Comparison of ENCODE assay signal across 16 cellular contexts in the genomic region with DNA sequence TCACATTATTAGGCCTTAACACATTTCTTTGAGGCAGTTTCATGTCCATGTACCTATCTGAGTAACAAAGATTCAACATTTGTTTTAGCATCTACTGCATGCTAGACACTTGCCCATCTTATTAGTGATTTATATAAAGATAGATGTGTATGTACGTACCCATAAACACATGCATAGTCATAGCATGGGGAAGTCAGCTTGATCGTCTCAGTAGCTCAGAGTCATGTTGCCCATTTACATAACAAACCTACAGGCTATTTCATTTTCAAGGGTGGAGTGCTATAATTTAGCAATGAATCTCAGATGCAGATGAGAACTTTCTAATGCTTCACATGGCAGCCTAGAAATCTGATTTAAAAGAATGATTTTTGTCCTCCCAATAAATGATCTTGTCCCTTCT. TPM values are rescaled to one million over a fixed set of nuclear protein-coding genes. Genes with fewer than 3 reads are reported as not detected.
DNase-seq lines count a peak whose midpoint lies in the region; ATAC-seq and TF ChIP-seq lines count a peak whose summit lies in the region.
"Had no signal": no experiment of that assay in that cellular context is flagged by ENCODE, and none has a peak within 500 bp of the region (broad histone marks: within the 10 kb centered on the region; RNA-seq: fewer than 3 reads in every experiment).

No MANE protein-coding gene starts in this region.

- H4K91ac ChIP-seq in neuronal stem cell (ENCODE audit: low read depth, low read length, poor library complexity) = no peak overlapping the region

- H3K27me3 Mint-ChIP-seq in nephron progenitor cell (ENCODE audit: low read depth, poor library complexity) = peaks cover 7% of the 10 kb centered on the region
- H3K27me3 Mint-ChIP-seq in activated CD8-positive, alpha-beta memory T cell treated with anti-CD3 and anti-CD28 coated beads, Interleukin-2, amount 10 ng/mL, durations not matched to agents 7 days and 5 days = peaks cover 11% of the 10 kb centered on the region

- no peak for ATAC-seq in activated CD8-positive, alpha-beta memory T cell treated with anti-CD3 and anti-CD28 coated beads, Interleukin-2, amount 10 ng/mL, durations not matched to agents 7 days and 5 days
- ATAC-seq: CD8-positive, alpha-beta T cell; GM23338 had no signal

- peak overlapping the region in 8 of 11 experiments; percentile 36 to 93 (median 88); a peak in 15 of 22 replicates for H3K27ac ChIP-seq in BLaER1 treated with 17β-estradiol and CSF1 and Interleukin-3, amounts not matched to agents 10 nM and 100 nM
- peak overlapping the region; percentile 70 for H3K27ac ChIP-seq in neutrophil
- H3K27ac ChIP-seq in neuronal stem cell (replicated peaks; ENCODE audit: low read length) = no peak overlapping the region
- H3K27ac ChIP-seq: C4-2B had no signal

- no peak overlapping the region for H3K14ac ChIP-seq in neuronal stem cell (ENCODE audit: low read length)

- H3K4ac ChIP-seq in neuronal stem cell (ENCODE audit: low read length) = no peak overlapping the region

- no peaks in the 10 kb centered on the region for H3K27me3 ChIP-seq in BLaER1 treated with 17β-estradiol and CSF1 and Interleukin-3, amounts not matched to agents 10 nM and 100 nM
- H3K27me3 ChIP-seq in neutrophil = peaks cover 45% of the 10 kb centered on the region
- peaks cover 0 to 6% (median 0%) of the 10 kb centered on the region in 3 experiments for H3K27me3 ChIP-seq in neuronal stem cell (ENCODE audit: control insufficient read depth in 3 of 3, insufficient read depth in 3 of 3, low read depth in 1 of 3, low read length in 3 of 3)
- H3K27me3 ChIP-seq: BE2C had no signal

- no peak overlapping the region for H2BK5ac ChIP-seq in neuronal stem cell (ENCODE audit: low read length)

- H3K18ac ChIP-seq in neuronal stem cell (ENCODE audit: low read length) = no peak overlapping the region

- no peak overlapping the region for H3K4me3 ChIP-seq in BLaER1 treated with 17β-estradiol and CSF1 and Interleukin-3, amounts not matched to agents 10 nM and 100 nM
- H3K4me3 ChIP-seq in neutrophil (ENCODE audit: low read depth in 1 of 2, low read length in 1 of 2) = no peak overlapping the region
- no peak overlapping the region for H3K4me3 ChIP-seq in neuronal stem cell (ENCODE audit: low read length in 2 of 2)
- H3K4me3 ChIP-seq: GM23338 had no signal

- H2BK15ac ChIP-seq in neuronal stem cell (ENCODE audit: low read length) = no peak overlapping the region

- H4K8ac ChIP-seq in neuronal stem cell (ENCODE audit: low read depth, low read length) = no peak overlapping the region

- no peak overlapping the region for H3K9ac ChIP-seq in BLaER1 treated with 17β-estradiol and CSF1 and Interleukin-3, amounts not matched to agents 10 nM and 100 nM
- H3K9ac ChIP-seq in neuronal stem cell (ENCODE audit: low read depth, low read length, poor library complexity) = no peak overlapping the region

- no CpG with 5 or more reads among the region's 2 CpGs for WGBS in neuronal stem cell (ENCODE audit: extremely low coverage in 2 of 2, insufficient read length in 2 of 2, insufficient replicate concordance in 1 of 2), 2 donors

- no peak overlapping the region for H2AFZ ChIP-seq in neuronal stem cell (ENCODE audit: low read length)
- H2AFZ ChIP-seq: GM23338 had no signal

- H3K4me1 ChIP-seq in BLaER1 treated with 17β-estradiol and CSF1 and Interleukin-3, amounts not matched to agents 10 nM and 100 nM = peaks cover 33 to 86% (median 75%) of the 10 kb centered on the region in 10 experiments
- H3K4me1 ChIP-seq in neutrophil (ENCODE audit: control insufficient read depth in 1 of 2, insufficient read depth in 1 of 2, low read depth in 1 of 2, low read length in 1 of 2) (peaks cover 46 to 48% of the 10 kb centered on the region in 2 experiments), neuronal stem cell (ENCODE audit: control insufficient read depth in 2 of 2, insufficient read depth in 1 of 2, low read depth in 1 of 2, low read length in 2 of 2) (no peaks in the 10 kb centered on the region)

- H2AK5ac ChIP-seq in neuronal stem cell (ENCODE audit: low read depth, low read length) = no peak overlapping the region

- H2BK12ac ChIP-seq in neuronal stem cell (ENCODE audit: low read length) = no peak overlapping the region

- CTCF ChIA-PET in activated CD8-positive, alpha-beta memory T cell treated with anti-CD3 and anti-CD28 coated beads, Interleukin-2, amount 10 ng/mL, durations not matched to agents 7 days and 5 days (lab: Charles Lee) = no interaction called here

- peaks cover 0 to 52% (median 0%) of the 10 kb centered on the region in 11 experiments; a peak in 5 of 22 replicates for H4K20me1 ChIP-seq in BLaER1 treated with 17β-estradiol and CSF1 and Interleukin-3, amounts not matched to agents 10 nM and 100 nM

- peaks cover 0 to 60% (median 38%) of the 10 kb centered on the region in 11 experiments; a peak in 18 of 22 replicates for H3K36me3 ChIP-seq in BLaER1 treated with 17β-estradiol and CSF1 and Interleukin-3, amounts not matched to agents 10 nM and 100 nM
- H3K36me3 ChIP-seq in neutrophil (no peaks in the 10 kb centered on the region), neuronal stem cell (replicated peaks in 1 of 2; ENCODE audit: control insufficient read depth in 2 of 2, insufficient read depth in 2 of 2, low read length in 2 of 2) (no peaks in the 10 kb centered on the region)
- H3K36me3 ChIP-seq: BE2C had no signal

- no peak overlapping the region for H3K23ac ChIP-seq in neuronal stem cell (ENCODE audit: low read depth, low read length, poor library complexity)

- no peak overlapping the region for H3K27ac Mint-ChIP-seq in nephron progenitor cell
- H3K27ac Mint-ChIP-seq in activated CD8-positive, alpha-beta memory T cell treated with anti-CD3 and anti-CD28 coated beads, Interleukin-2, amount 10 ng/mL, durations not matched to agents 7 days and 5 days = no peak overlapping the region
- H3K27ac Mint-ChIP-seq: CD8-positive, alpha-beta T cell had no signal

- peaks cover 40% of the 10 kb centered on the region for H3K4me1 Mint-ChIP-seq in nephron progenitor cell
- H3K4me1 Mint-ChIP-seq in activated CD8-positive, alpha-beta memory T cell treated with anti-CD3 and anti-CD28 coated beads, Interleukin-2, amount 10 ng/mL, durations not matched to agents 7 days and 5 days = no peaks in the 10 kb centered on the region

- peak; percentile 47 for DNase-seq in CD1c-positive myeloid dendritic cell (ENCODE audit: extremely low spot score)
- peak; percentile 29 for DNase-seq in NCI-H526 treated with DMSO at 0.1 percent for 48 hours (lab: John Stamatoyannopoulos, UW)
- no peak for DNase-seq in nephron progenitor cell
- DNase-seq in activated CD8-positive, alpha-beta memory T cell treated with anti-CD3 and anti-CD28 coated beads, Interleukin-2, amount 10 ng/mL, durations not matched to agents 7 days and 5 days = no peak
- no peak for DNase-seq in neuronal stem cell (ENCODE audit: low spot score)
- DNase-seq: BE2C; Calu3; CD8-positive, alpha-beta T cell; DMS79 treated with DMSO at 0.1 percent for 48 hours; GF-D8; HCEC 1CT had no signal

- H3K4me3 Mint-ChIP-seq in nephron progenitor cell = no peak overlapping the region
- H3K4me3 Mint-ChIP-seq in activated CD8-positive, alpha-beta memory T cell treated with anti-CD3 and anti-CD28 coated beads, Interleukin-2, amount 10 ng/mL, durations not matched to agents 7 days and 5 days = no peak overlapping the region
- H3K4me3 Mint-ChIP-seq: CD8-positive, alpha-beta T cell; GM23338 had no signal

- peaks cover 9% of the 10 kb centered on the region for H3K9me3 Mint-ChIP-seq in nephron progenitor cell
- H3K9me3 Mint-ChIP-seq in activated CD8-positive, alpha-beta memory T cell treated with anti-CD3 and anti-CD28 coated beads, Interleukin-2, amount 10 ng/mL, durations not matched to agents 7 days and 5 days (ENCODE audit: low read depth) = no peaks in the 10 kb centered on the region
- H3K9me3 Mint-ChIP-seq: CD8-positive, alpha-beta T cell had no signal

- no peak overlapping the region for H2BK120ac ChIP-seq in neuronal stem cell (ENCODE audit: low read depth, low read length)

- no peak for TF ChIP-seq CTCF in neutrophil (IDR thresholded peaks at IDR 0.05)
- TF ChIP-seq CTCF in nephron progenitor cell (IDR thresholded peaks at IDR 0.05) = no peak

- no peaks in the 10 kb centered on the region for H3K79me1 ChIP-seq in neuronal stem cell (ENCODE audit: low read depth, low read length)

- H3K36me3 Mint-ChIP-seq in nephron progenitor cell (ENCODE audit: low read depth) = peaks cover 7% of the 10 kb centered on the region
- H3K36me3 Mint-ChIP-seq in activated CD8-positive, alpha-beta memory T cell treated with anti-CD3 and anti-CD28 coated beads, Interleukin-2, amount 10 ng/mL, durations not matched to agents 7 days and 5 days = no peaks in the 10 kb centered on the region

- H3K9me3 ChIP-seq in BLaER1 treated with 17β-estradiol and CSF1 and Interleukin-3, amounts not matched to agents 10 nM and 100 nM (replicated peaks in 1 of 11) = peaks cover 0 to 37% (median 15%) of the 10 kb centered on the region in 11 experiments; a peak in 16 of 22 replicates
- H3K9me3 ChIP-seq in neutrophil = no peaks in the 10 kb centered on the region
- no peaks in the 10 kb centered on the region for H3K9me3 ChIP-seq in neuronal stem cell (replicated peaks in 1 of 2; ENCODE audit: control insufficient read depth in 2 of 2, insufficient read depth in 1 of 2, low read depth in 1 of 2, low read length in 2 of 2)
- H3K9me3 ChIP-seq: BE2C had no signal

- H3K4me2 ChIP-seq in BLaER1 treated with 17β-estradiol and CSF1 and Interleukin-3, amounts not matched to agents 10 nM and 100 nM = peak overlapping the region in 8 of 11 experiments; percentile 18 to 72 (median 66); a peak in 13 of 22 replicates
- no peak overlapping the region for H3K4me2 ChIP-seq in neuronal stem cell (ENCODE audit: insufficient read depth, low read length, poor library complexity, severe bottlenecking)
- H3K4me2 ChIP-seq: GM23338 had no signal

RNA-seq across cellular contexts. Expression of a gene that starts 23.5 kb away (rescaled TPM):
- total RNA-seq in activated CD8-positive, alpha-beta memory T cell treated with anti-CD3 and anti-CD28 coated beads, Interleukin-2, amount 10 ng/mL, durations not matched to agents 7 days and 5 days = 1 to 10 TPM in 1 of 2 experiments, under 1 TPM in 1; 0.44 to 1.4 TPM
- polyA plus RNA-seq in neuronal stem cell (2013, experiment 1 of 2) = 0.07 TPM
- polyA plus RNA-seq in neuronal stem cell (2013, experiment 2 of 2) = 0.04 TPM
- total RNA-seq: Calu3, HT-29 had no signal

Comparison
In these comparisons a context has a peak if more than half of its experiments do, and no peak if none do; other contexts are left out.
1. DNase-seq: peak in CD1c-positive myeloid dendritic cell (single experiment) and NCI-H526 treated with DMSO at 0.1 percent for 48 hours (single experiment); none in nephron progenitor cell (single experiment), activated CD8-positive, alpha-beta memory T cell treated with anti-CD3 and anti-CD28 coated beads, Interleukin-2, amount 10 ng/mL, durations not matched to agents 7 days and 5 days (single experiment) and neuronal stem cell (single experiment).